In genomic region chr11:73971175-73971719, GRCh38 we compare ENCODE assay signal across 11 cellular contexts. TPM values are rescaled to one million over a fixed set of nuclear protein-coding genes. Genes with fewer than 3 reads are reported as not detected.
DNase-seq lines count a peak whose midpoint lies in the region; ATAC-seq and TF ChIP-seq lines count a peak whose summit lies in the region.
"Had no signal": no experiment of that assay in that cellular context is flagged by ENCODE, and none has a peak within 500 bp of the region (broad histone marks: within the 10 kb centered on the region; RNA-seq: fewer than 3 reads in every experiment).

No MANE protein-coding gene starts in this region.

- peaks cover 17% of the 10 kb centered on the region; the same call in 1 of the 2 replicates for H3F3A ChIP-seq in PC-9 (ENCODE audit: insufficient read depth, low read depth)

- H3K4me3 ChIP-seq in PC-9 (no peak overlapping the region), ovary (no peak overlapping the region)
- H3K4me3 ChIP-seq: dorsolateral prefrontal cortex had no signal

- intact Hi-C loops in PC-9 (cut with micrococcal nuclease; ENCODE audit: unreplicated experiment) (no loop called here), ovary (cut with DNase I) (no loop called here)

- H4K20me1 ChIP-seq in PC-9 (ENCODE audit: insufficient read depth) = no peaks in the 10 kb centered on the region

- H3K4me3 Mint-ChIP-seq in T-helper 17 cell = peak overlapping the region; percentile 84
- H3K4me3 Mint-ChIP-seq in memory B cell = no peak overlapping the region

- TF ChIP-seq CTCF in PC-9 (conservative IDR thresholded peaks at IDR 0.05) = no peak
- no peak for TF ChIP-seq CTCF in ovary (IDR thresholded peaks at IDR 0.05)

- H3K4me1 ChIP-seq in PC-9 (replicated peaks; ENCODE audit: insufficient read depth) = peaks cover 19% of the 10 kb centered on the region
- H3K4me1 ChIP-seq in ovary (ENCODE audit: insufficient read depth) = no peaks in the 10 kb centered on the region

- no peaks in the 10 kb centered on the region for H3K27me3 ChIP-seq in PC-9 (ENCODE audit: insufficient read depth, low read depth)
- H3K27me3 ChIP-seq in ovary = no peaks in the 10 kb centered on the region
- H3K27me3 ChIP-seq: dorsolateral prefrontal cortex had no signal

- CTCF ChIA-PET in PC-9 (lab: Charles Lee) = no interaction called here

- no peaks in the 10 kb centered on the region for H3K27me3 Mint-ChIP-seq in T-helper 17 cell
- no peaks in the 10 kb centered on the region for H3K27me3 Mint-ChIP-seq in memory B cell

- ATAC-seq in GM18505 (IDR thresholded peaks at IDR 0.05; ENCODE audit: unreplicated experiment) (no peak), T-helper 17 cell (peak; percentile 1), memory B cell (ENCODE audit: low read depth) (peak; percentile 23), HG02759 (IDR thresholded peaks at IDR 0.05; ENCODE audit: unreplicated experiment) (no peak)

- TF ChIP-seq EP300 in ovary (IDR thresholded peaks at IDR 0.05) = no peak

- BruUV-seq in PC-9 (replicated peaks; lab: Mats Ljungman, UMichigan) = no TSS peak

- H3K36me3 ChIP-seq in PC-9 (ENCODE audit: low read depth) (no peaks in the 10 kb centered on the region), ovary (no peaks in the 10 kb centered on the region)

- DNase-seq in D341Med (ENCODE audit: low spot score) (peak; percentile 11), T-helper 17 cell (no peak), memory B cell (ENCODE audit: low spot score in 2 of 2) (peak in 1 of 2 donors; percentile 52), PC-9 (no peak), ovary (no peak)
- DNase-seq: DMS79; stimulated activated CD4-positive, alpha-beta T cell treated with anti-CD3 and anti-CD28 coated beads, Interleukin-4, amount 100 ng/mL, for 24 hours; substantia nigra had no signal

- H3K27ac ChIP-seq in PC-9 (no peak overlapping the region), ovary (no peak overlapping the region)
- H3K27ac ChIP-seq: dorsolateral prefrontal cortex had no signal

- H3K4me1 Mint-ChIP-seq in T-helper 17 cell = peaks cover 69% of the 10 kb centered on the region
- H3K4me1 Mint-ChIP-seq in memory B cell = peaks cover 65% of the 10 kb centered on the region

- H3K9me3 ChIP-seq in T-helper 17 cell (ENCODE audit: control insufficient read depth, low read length, poor library complexity, severe bottlenecking) = no peaks in the 10 kb centered on the region
- no peaks in the 10 kb centered on the region for H3K9me3 ChIP-seq in PC-9 (ENCODE audit: insufficient read depth, low read depth)
- H3K9me3 ChIP-seq in ovary = no peaks in the 10 kb centered on the region

- peak overlapping the region; percentile 100 for H3K27ac Mint-ChIP-seq in T-helper 17 cell
- H3K27ac Mint-ChIP-seq in memory B cell = peak overlapping the region; percentile 98

- TF ChIP-seq POLR2A in GM18505 (IDR thresholded peaks at IDR 0.05; ENCODE audit: borderline replicate concordance, extremely low read depth, insufficient read depth, insufficient read length) (peak; percentile 62), ovary (IDR thresholded peaks at IDR 0.05) (no peak)

- no peaks in the 10 kb centered on the region for H3K9me2 ChIP-seq in PC-9 (ENCODE audit: insufficient read depth)

- no peaks in the 10 kb centered on the region for H3K9me3 Mint-ChIP-seq in memory B cell

- no peak overlapping the region for H2AFZ ChIP-seq in PC-9

- no peaks in the 10 kb centered on the region for H3K79me2 ChIP-seq in PC-9 (ENCODE audit: low read depth)

- POLR2A ChIA-PET in PC-9 (lab: Charles Lee; ENCODE audit: unreplicated experiment) = no interaction called here

- H3K4me2 ChIP-seq in PC-9 = no peak overlapping the region

- peaks cover 10% of the 10 kb centered on the region for H3K36me3 Mint-ChIP-seq in T-helper 17 cell (ENCODE audit: low read depth)
- peaks cover 16% of the 10 kb centered on the region for H3K36me3 Mint-ChIP-seq in memory B cell

- 80 to 97% (median 89%) methylated on average over 6 of the region's 6 CpGs for WGBS in ovary, 3 donors

RNA-seq across cellular contexts. Expression of gene UCP2, which starts 11.4 kb away (rescaled TPM):
- 100 to 1,000 TPM; 701 to 919 TPM for total RNA-seq in T-helper 17 cell
- 27.2 and 36.8 TPM in 2 replicates for total RNA-seq in PC-9 (2021)
- total RNA-seq in ovary = 10 to 100 TPM in 5 of 7 donors, 1 to 10 TPM in 2; 3.7 to 86.9 (median 16.5) TPM
- 10 to 100 TPM in 1 of 2 donors, 1 to 10 TPM in 1; 4.9 to 31.5 TPM for polyA plus RNA-seq in ovary

RNA-seq across cellular contexts. Expression of gene DNAJB13, which starts 20.4 kb away (rescaled TPM):
- total RNA-seq in T-helper 17 cell (under 1 TPM in 1 of 2 donors, not detected in 1; 0.40 TPM), PC-9 (2021) (0.79 and 0.90 TPM in 2 replicates), ovary (10 to 100 TPM in 1 of 7 donors, 1 to 10 TPM in 3, under 1 TPM in 2, not detected in 1; 0.48 to 23.3 (median 2.5) TPM)
- polyA plus RNA-seq in ovary = under 1 TPM in 1 of 2 donors, not detected in 1; 0.36 TPM

RNA-seq across cellular contexts. Expression of gene UCP3, which starts 37.6 kb away (rescaled TPM):
- 1 to 10 TPM; 5.5 to 6.0 TPM for total RNA-seq in T-helper 17 cell
- total RNA-seq in PC-9 (2021) = 2.0 and 2.4 TPM in 2 replicates
- 1 to 10 TPM in 5 of 7 donors, under 1 TPM in 2; 0.72 to 2.2 (median 1.2) TPM for total RNA-seq in ovary
- polyA plus RNA-seq in ovary = under 1 TPM; 0.70 to 0.84 TPM

Comparison
In these comparisons a context has a peak if more than half of its experiments do, and no peak if none do; other contexts are left out.
1. ATAC-seq: peak in T-helper 17 cell (single experiment) and memory B cell (single experiment); none in GM18505 (single experiment) and HG02759 (single experiment).
2. RNA of gene UCP2, which starts 11.4 kb away (total RNA-seq): 701 to 919 TPM in T-helper 17 cell; 27.2 to 36.8 TPM in PC-9 and 3.7 to 86.9 TPM in ovary; every median in the first group is over 4 times any median in the second.